ENCODE assay signal across 1 cellular context in the genomic region with DNA sequence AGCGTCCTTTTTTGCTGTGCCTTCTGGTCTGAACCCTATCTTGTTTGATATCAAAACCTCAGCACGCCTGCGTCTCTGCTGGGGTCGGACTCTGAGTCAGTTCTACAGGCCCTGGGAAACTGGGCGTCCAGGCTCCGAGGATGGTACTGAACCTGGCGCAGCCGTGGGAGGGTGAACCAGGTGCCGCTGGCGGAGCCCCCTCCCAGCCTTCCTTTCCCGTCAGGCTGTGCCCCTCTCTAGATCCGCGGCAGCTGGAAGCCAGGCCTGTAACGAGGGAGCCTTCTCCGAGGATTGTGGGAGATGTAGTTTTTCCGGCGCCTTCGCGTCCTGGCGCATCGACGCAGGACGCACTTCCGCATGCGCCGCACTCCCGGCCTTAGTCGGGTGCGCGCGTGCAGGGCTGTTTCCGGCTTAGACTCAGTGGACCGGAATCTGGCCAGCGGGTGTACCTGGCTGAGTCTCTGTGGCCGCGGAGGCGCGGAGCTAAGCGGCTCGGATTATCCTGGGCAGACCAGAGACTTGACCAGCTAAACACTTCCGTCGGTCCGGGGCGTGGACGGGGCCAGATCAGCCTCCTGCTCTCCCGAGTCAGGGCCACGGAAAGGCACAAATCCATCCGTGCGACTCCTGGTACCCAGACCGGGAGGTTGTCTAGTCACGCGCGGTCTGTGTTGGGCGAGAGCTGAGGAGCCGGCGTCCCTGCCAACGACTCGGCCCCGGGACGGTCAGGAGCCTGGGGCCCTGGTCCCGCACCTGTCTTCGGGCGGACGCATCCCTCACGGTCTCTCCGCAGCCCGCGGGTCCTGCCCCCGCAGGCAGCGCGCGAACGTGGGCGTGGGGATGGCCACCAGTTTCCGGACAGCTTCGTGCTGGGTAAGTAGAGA.
TF ChIP-seq lines count a peak whose summit lies in the region.

A gene with protein sequence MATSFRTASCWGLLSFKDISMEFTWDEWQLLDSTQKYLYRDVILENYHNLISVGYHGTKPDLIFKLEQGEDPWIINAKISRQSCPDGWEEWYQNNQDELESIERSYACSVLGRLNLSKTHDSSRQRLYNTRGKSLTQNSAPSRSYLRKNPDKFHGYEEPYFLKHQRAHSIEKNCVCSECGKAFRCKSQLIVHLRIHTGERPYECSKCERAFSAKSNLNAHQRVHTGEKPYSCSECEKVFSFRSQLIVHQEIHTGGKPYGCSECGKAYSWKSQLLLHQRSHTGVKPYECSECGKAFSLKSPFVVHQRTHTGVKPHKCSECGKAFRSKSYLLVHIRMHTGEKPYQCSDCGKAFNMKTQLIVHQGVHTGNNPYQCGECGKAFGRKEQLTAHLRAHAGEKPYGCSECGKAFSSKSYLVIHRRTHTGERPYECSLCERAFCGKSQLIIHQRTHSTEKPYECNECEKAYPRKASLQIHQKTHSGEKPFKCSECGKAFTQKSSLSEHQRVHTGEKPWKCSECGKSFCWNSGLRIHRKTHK (plus strand): TSS at position 367 of the 884 bp plus-strand sequence. CDS start 474 bp downstream, at position 841.

TF ChIP-seq in HEK293, 187 proteins besides CTCF, POLR2A, EP300 and RAD21 (continued from another document and continues in another):
- TF ChIP-seq ZNF629 (tag by site-specific recombination; IDR thresholded peaks at IDR 0.05) (peak; percentile 94), SP2 (tag by site-specific recombination; IDR thresholded peaks at IDR 0.05) (peak; percentile 72), ZNF211 (tag by site-specific recombination; IDR thresholded peaks at IDR 0.05; ENCODE audit: low read depth) (no peak), ZNF311 (tag by site-specific recombination; IDR thresholded peaks at IDR 0.05; ENCODE audit: borderline replicate concordance) (no peak), ZNF600 (tag by site-specific recombination; IDR thresholded peaks at IDR 0.05) (no peak; the same call in 1 of the 2 replicates), GLI2 (tag by site-specific recombination; IDR thresholded peaks at IDR 0.05; ENCODE audit: borderline replicate concordance, low read depth) (no peak), ZNF114 (tag by site-specific recombination; IDR thresholded peaks at IDR 0.05) (no peak), BCL11B (tag by site-specific recombination; IDR thresholded peaks at IDR 0.05; ENCODE audit: low read depth) (no peak), ZNF184 (tag by site-specific recombination; IDR thresholded peaks at IDR 0.05) (no peak), ZNF2 (tag by site-specific recombination; IDR thresholded peaks at IDR 0.05) (peak; percentile 63), ZNF521 (tag by site-specific recombination; IDR thresholded peaks at IDR 0.05) (no peak), SP7 (tag by site-specific recombination; IDR thresholded peaks at IDR 0.05) (peak; percentile 71), KLF8 (tag by site-specific recombination; IDR thresholded peaks at IDR 0.05) (peak; percentile 80), ZNF138 (tag by site-specific recombination; IDR thresholded peaks at IDR 0.05; ENCODE audit: borderline replicate concordance) (no peak), ZNF660 (tag by site-specific recombination; IDR thresholded peaks at IDR 0.05) (peak; percentile 31; the same call in 1 of the 2 replicates), MZF1 (tag by site-specific recombination; IDR thresholded peaks at IDR 0.05; ENCODE audit: borderline replicate concordance) (no peak), MYNN (tag by site-specific recombination; IDR thresholded peaks at IDR 0.05; ENCODE audit: borderline replicate concordance) (no peak), ZNF157 (tag by site-specific recombination; IDR thresholded peaks at IDR 0.05) (no peak), ZNF394 (tag by site-specific recombination; IDR thresholded peaks at IDR 0.05; ENCODE audit: borderline replicate concordance) (peak; percentile 48; the same call in 1 of the 2 replicates), ZBTB48 (tag by site-specific recombination; IDR thresholded peaks at IDR 0.05) (0 out of 2 replicates have a peak, but pooled peaks have one; percentile 8), SETDB1 (IDR thresholded peaks at IDR 0.05; ENCODE audit: insufficient read length, low read length) (no peak), SP3 (tag by site-specific recombination; IDR thresholded peaks at IDR 0.05) (peak; percentile 73), ZNF76 (tag by site-specific recombination; IDR thresholded peaks at IDR 0.05; ENCODE audit: borderline replicate concordance, low read depth) (peak; percentile 98), ZNF335 (tag by site-specific recombination; conservative IDR thresholded peaks at IDR 0.05) (peak; percentile 94), ZNF670 (tag by site-specific recombination; IDR thresholded peaks at IDR 0.05; ENCODE audit: low read depth) (no peak), ZNF324 (tag by site-specific recombination; IDR thresholded peaks at IDR 0.05) (no peak; the same call in 1 of the 2 replicates), ZNF501 (tag by site-specific recombination; IDR thresholded peaks at IDR 0.05) (peak; percentile 87; the same call in 1 of the 2 replicates), SCRT1 (tag by site-specific recombination; IDR thresholded peaks at IDR 0.05; ENCODE audit: borderline replicate concordance) (no peak), TCF7L2 (IDR thresholded peaks at IDR 0.05; ENCODE audit: borderline replicate concordance, low read depth, low read length) (no peak), ZSCAN23 (tag by site-specific recombination; IDR thresholded peaks at IDR 0.05) (0 out of 2 replicates have a peak, but pooled peaks have one; percentile 67), ZNF48 (tag by site-specific recombination; IDR thresholded peaks at IDR 0.05) (no peak), ZNF266 (tag by site-specific recombination; IDR thresholded peaks at IDR 0.05; ENCODE audit: low read depth) (no peak), ZNF354C (tag by site-specific recombination; IDR thresholded peaks at IDR 0.05; ENCODE audit: borderline replicate concordance, low read depth) (no peak), ZNF416 (tag by site-specific recombination; IDR thresholded peaks at IDR 0.05) (no peak)
- TF ChIP-seq, protein P1, sequence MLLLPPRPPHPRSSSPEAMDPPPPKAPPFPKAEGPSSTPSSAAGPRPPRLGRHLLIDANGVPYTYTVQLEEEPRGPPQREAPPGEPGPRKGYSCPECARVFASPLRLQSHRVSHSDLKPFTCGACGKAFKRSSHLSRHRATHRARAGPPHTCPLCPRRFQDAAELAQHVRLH (tag by site-specific recombination; IDR thresholded peaks at IDR 0.05): no peak
- TF ChIP-seq, protein P2, sequence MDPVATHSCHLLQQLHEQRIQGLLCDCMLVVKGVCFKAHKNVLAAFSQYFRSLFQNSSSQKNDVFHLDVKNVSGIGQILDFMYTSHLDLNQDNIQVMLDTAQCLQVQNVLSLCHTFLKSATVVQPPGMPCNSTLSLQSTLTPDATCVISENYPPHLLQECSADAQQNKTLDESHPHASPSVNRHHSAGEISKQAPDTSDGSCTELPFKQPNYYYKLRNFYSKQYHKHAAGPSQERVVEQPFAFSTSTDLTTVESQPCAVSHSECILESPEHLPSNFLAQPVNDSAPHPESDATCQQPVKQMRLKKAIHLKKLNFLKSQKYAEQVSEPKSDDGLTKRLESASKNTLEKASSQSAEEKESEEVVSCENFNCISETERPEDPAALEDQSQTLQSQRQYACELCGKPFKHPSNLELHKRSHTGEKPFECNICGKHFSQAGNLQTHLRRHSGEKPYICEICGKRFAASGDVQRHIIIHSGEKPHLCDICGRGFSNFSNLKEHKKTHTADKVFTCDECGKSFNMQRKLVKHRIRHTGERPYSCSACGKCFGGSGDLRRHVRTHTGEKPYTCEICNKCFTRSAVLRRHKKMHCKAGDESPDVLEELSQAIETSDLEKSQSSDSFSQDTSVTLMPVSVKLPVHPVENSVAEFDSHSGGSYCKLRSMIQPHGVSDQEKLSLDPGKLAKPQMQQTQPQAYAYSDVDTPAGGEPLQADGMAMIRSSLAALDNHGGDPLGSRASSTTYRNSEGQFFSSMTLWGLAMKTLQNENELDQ (tag by site-specific recombination; IDR thresholded peaks at IDR 0.05; ENCODE audit: low read depth): no peak
- TF ChIP-seq, protein P3, sequence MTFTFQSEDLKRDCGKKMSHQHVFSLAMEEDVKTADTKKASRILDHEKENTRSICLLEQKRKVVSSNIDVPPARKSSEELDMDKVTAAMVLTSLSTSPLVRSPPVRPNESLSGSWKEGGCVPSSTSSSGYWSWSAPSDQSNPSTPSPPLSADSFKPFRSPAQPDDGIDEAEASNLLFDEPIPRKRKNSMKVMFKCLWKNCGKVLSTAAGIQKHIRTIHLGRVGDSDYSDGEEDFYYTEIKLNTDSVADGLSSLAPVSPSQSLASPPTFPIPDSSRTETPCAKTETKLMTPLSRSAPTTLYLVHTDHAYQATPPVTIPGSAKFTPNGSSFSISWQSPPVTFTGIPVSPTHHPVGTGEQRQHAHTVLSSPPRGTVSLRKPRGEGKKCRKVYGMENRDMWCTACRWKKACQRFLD (tag by site-specific recombination; IDR thresholded peaks at IDR 0.05): no peak
- TF ChIP-seq, protein P4, sequence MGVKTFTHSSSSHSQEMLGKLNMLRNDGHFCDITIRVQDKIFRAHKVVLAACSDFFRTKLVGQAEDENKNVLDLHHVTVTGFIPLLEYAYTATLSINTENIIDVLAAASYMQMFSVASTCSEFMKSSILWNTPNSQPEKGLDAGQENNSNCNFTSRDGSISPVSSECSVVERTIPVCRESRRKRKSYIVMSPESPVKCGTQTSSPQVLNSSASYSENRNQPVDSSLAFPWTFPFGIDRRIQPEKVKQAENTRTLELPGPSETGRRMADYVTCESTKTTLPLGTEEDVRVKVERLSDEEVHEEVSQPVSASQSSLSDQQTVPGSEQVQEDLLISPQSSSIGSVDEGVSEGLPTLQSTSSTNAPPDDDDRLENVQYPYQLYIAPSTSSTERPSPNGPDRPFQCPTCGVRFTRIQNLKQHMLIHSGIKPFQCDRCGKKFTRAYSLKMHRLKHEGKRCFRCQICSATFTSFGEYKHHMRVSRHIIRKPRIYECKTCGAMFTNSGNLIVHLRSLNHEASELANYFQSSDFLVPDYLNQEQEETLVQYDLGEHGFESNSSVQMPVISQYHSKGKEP (tag by site-specific recombination; IDR thresholded peaks at IDR 0.05): no peak
- TF ChIP-seq, protein P5, sequence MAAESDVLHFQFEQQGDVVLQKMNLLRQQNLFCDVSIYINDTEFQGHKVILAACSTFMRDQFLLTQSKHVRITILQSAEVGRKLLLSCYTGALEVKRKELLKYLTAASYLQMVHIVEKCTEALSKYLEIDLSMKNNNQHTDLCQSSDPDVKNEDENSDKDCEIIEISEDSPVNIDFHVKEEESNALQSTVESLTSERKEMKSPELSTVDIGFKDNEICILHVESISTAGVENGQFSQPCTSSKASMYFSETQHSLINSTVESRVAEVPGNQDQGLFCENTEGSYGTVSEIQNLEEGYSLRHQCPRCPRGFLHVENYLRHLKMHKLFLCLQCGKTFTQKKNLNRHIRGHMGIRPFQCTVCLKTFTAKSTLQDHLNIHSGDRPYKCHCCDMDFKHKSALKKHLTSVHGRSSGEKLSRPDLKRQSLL (tag by site-specific recombination; IDR thresholded peaks at IDR 0.05): no peak
- TF ChIP-seq, protein P6, sequence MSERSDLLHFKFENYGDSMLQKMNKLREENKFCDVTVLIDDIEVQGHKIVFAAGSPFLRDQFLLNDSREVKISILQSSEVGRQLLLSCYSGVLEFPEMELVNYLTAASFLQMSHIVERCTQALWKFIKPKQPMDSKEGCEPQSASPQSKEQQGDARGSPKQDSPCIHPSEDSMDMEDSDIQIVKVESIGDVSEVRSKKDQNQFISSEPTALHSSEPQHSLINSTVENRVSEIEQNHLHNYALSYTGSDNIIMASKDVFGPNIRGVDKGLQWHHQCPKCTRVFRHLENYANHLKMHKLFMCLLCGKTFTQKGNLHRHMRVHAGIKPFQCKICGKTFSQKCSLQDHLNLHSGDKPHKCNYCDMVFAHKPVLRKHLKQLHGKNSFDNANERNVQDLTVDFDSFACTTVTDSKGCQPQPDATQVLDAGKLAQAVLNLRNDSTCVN (tag by site-specific recombination; optimal IDR thresholded peaks at IDR 0.05): peak; percentile 95
- TF ChIP-seq, protein P7, sequence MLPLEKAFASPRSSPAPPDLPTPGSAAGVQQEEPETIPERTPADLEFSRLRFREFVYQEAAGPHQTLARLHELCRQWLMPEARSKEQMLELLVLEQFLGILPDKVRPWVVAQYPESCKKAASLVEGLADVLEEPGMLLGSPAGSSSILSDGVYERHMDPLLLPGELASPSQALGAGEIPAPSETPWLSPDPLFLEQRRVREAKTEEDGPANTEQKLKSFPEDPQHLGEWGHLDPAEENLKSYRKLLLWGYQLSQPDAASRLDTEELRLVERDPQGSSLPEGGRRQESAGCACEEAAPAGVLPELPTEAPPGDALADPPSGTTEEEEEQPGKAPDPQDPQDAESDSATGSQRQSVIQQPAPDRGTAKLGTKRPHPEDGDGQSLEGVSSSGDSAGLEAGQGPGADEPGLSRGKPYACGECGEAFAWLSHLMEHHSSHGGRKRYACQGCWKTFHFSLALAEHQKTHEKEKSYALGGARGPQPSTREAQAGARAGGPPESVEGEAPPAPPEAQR (tag by site-specific recombination; IDR thresholded peaks at IDR 0.05): no peak
- TF ChIP-seq, protein P8, sequence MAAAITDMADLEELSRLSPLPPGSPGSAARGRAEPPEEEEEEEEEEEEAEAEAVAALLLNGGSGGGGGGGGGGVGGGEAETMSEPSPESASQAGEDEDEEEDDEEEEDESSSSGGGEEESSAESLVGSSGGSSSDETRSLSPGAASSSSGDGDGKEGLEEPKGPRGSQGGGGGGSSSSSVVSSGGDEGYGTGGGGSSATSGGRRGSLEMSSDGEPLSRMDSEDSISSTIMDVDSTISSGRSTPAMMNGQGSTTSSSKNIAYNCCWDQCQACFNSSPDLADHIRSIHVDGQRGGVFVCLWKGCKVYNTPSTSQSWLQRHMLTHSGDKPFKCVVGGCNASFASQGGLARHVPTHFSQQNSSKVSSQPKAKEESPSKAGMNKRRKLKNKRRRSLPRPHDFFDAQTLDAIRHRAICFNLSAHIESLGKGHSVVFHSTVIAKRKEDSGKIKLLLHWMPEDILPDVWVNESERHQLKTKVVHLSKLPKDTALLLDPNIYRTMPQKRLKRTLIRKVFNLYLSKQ (tag by site-specific recombination; IDR thresholded peaks at IDR 0.05; ENCODE audit: borderline replicate concordance): no peak
- TF ChIP-seq, protein P9, sequence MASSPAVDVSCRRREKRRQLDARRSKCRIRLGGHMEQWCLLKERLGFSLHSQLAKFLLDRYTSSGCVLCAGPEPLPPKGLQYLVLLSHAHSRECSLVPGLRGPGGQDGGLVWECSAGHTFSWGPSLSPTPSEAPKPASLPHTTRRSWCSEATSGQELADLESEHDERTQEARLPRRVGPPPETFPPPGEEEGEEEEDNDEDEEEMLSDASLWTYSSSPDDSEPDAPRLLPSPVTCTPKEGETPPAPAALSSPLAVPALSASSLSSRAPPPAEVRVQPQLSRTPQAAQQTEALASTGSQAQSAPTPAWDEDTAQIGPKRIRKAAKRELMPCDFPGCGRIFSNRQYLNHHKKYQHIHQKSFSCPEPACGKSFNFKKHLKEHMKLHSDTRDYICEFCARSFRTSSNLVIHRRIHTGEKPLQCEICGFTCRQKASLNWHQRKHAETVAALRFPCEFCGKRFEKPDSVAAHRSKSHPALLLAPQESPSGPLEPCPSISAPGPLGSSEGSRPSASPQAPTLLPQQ (tag by site-specific recombination; IDR thresholded peaks at IDR 0.05): peak; percentile 53
- TF ChIP-seq, protein P10, sequence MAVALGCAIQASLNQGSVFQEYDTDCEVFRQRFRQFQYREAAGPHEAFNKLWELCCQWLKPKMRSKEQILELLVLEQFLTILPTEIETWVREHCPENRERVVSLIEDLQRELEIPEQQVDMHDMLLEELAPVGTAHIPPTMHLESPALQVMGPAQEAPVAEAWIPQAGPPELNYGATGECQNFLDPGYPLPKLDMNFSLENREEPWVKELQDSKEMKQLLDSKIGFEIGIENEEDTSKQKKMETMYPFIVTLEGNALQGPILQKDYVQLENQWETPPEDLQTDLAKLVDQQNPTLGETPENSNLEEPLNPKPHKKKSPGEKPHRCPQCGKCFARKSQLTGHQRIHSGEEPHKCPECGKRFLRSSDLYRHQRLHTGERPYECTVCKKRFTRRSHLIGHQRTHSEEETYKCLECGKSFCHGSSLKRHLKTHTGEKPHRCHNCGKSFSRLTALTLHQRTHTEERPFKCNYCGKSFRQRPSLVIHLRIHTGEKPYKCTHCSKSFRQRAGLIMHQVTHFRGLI (tag by site-specific recombination; IDR thresholded peaks at IDR 0.05): no peak
